In the genomic region with DNA sequence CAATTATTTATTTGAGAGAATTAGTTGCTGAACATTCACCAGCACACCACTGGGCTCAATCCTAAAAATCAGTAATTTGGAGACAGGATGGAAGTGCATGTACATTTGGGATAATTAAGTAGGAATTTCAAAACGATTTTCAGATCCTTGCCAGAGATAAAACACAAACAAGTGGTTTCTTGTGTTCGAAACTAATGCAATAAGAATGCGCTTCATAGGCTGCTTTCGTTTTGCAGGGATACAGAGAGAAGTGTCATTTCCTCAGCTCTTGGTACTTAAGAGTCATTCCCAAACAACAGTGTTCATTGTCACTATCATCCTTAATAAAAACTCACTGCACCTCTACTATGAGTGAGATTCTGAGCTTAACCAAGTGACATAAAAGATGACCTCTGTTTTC, we compare ENCODE assay signal across 14 cellular contexts. TPM values are rescaled to one million over a fixed set of nuclear protein-coding genes. Genes with fewer than 3 reads are reported as not detected.
DNase-seq lines count a peak whose midpoint lies in the region; ATAC-seq and TF ChIP-seq lines count a peak whose summit lies in the region.
"Had no signal": no experiment of that assay in that cellular context is flagged by ENCODE, and none has a peak within 500 bp of the region (broad histone marks: within the 10 kb centered on the region; RNA-seq: fewer than 3 reads in every experiment).

No MANE protein-coding gene starts in this region.

- no peak for ATAC-seq in GM21576 (IDR thresholded peaks at IDR 0.05; ENCODE audit: unreplicated experiment)
- no peak for ATAC-seq in stimulated activated naive B cell treated with anti-CD40 and anti-IgM and Interleukin-4, amounts not matched to agents 10 μg/mL and 1 μg/mL and 100 μg/mL, for 72 hours (replicated peaks)

- H2AK5ac ChIP-seq in trophoblast cell (ENCODE audit: low read length) = no peak overlapping the region

- H2BK12ac ChIP-seq in trophoblast cell (ENCODE audit: low read length) = no peak overlapping the region

- no peaks in the 10 kb centered on the region for H3K27me3 ChIP-seq in trophoblast cell (ENCODE audit: insufficient read depth, low read length)

- peaks cover 2 to 4% of the 10 kb centered on the region in 2 donors for H3K9me3 Mint-ChIP-seq in stimulated activated naive B cell treated with anti-CD40 and anti-IgM and Interleukin-4, amounts not matched to agents 10 μg/mL and 1 μg/mL and 100 μg/mL, for 72 hours

- no peak overlapping the region for H3K23ac ChIP-seq in trophoblast cell (ENCODE audit: low read length)

- H3K4ac ChIP-seq in trophoblast cell (ENCODE audit: low read depth, low read length) = no peak overlapping the region

- peaks cover 12 to 19% of the 10 kb centered on the region in 2 experiments for H3K4me1 ChIP-seq in trophoblast cell (ENCODE audit: control insufficient read depth in 1 of 2, insufficient read depth in 2 of 2, low read length in 2 of 2)

- no CpG with 5 or more reads among the region's 4 CpGs for WGBS in trophoblast cell (ENCODE audit: extremely low coverage, insufficient coverage, insufficient read length)

- H3K4me3 Mint-ChIP-seq in stimulated activated naive B cell treated with anti-CD40 and anti-IgM and Interleukin-4, amounts not matched to agents 10 μg/mL and 1 μg/mL and 100 μg/mL, for 72 hours = no peak overlapping the region

- no peak overlapping the region for H4K91ac ChIP-seq in trophoblast cell (ENCODE audit: low read depth, low read length)

- H4K8ac ChIP-seq in trophoblast cell (ENCODE audit: low read depth, low read length) = no peak overlapping the region

- H3K27ac ChIP-seq in trophoblast cell (ENCODE audit: low read depth, low read length) = no peak overlapping the region

- H4K12ac ChIP-seq in trophoblast cell (ENCODE audit: low read depth, low read length) = no peak overlapping the region

- no peak overlapping the region for H3K4me3 ChIP-seq in epithelial cell of esophagus (ENCODE audit: low read length)
- no peak overlapping the region for H3K4me3 ChIP-seq in trophoblast cell (ENCODE audit: low read depth, low read length)

- no peak overlapping the region for H3K18ac ChIP-seq in trophoblast cell (ENCODE audit: low read length)

- no peaks in the 10 kb centered on the region for H3K79me2 ChIP-seq in trophoblast cell (ENCODE audit: control insufficient read depth, insufficient read depth, low read length, poor library complexity)

- TF ChIP-seq CTCF in epithelial cell of esophagus (IDR thresholded peaks at IDR 0.05; ENCODE audit: insufficient read depth, low read depth, low read length, missing control alignments) = no peak

- peaks cover 16 to 26% of the 10 kb centered on the region in 2 donors for H3K4me1 Mint-ChIP-seq in stimulated activated naive B cell treated with anti-CD40 and anti-IgM and Interleukin-4, amounts not matched to agents 10 μg/mL and 1 μg/mL and 100 μg/mL, for 72 hours

- H3K27ac Mint-ChIP-seq in stimulated activated naive B cell treated with anti-CD40 and anti-IgM and Interleukin-4, amounts not matched to agents 10 μg/mL and 1 μg/mL and 100 μg/mL, for 72 hours = no peak overlapping the region

- peaks cover 15% of the 10 kb centered on the region for H3K79me1 ChIP-seq in trophoblast cell (ENCODE audit: low read length)

- H3K27me3 Mint-ChIP-seq in stimulated activated naive B cell treated with anti-CD40 and anti-IgM and Interleukin-4, amounts not matched to agents 10 μg/mL and 1 μg/mL and 100 μg/mL, for 72 hours = peaks cover 0 to 11% of the 10 kb centered on the region in 2 donors

- H2AFZ ChIP-seq in trophoblast cell (ENCODE audit: insufficient read depth, low read length, poor library complexity) = no peak overlapping the region

- no peaks in the 10 kb centered on the region for H3K36me3 Mint-ChIP-seq in stimulated activated naive B cell treated with anti-CD40 and anti-IgM and Interleukin-4, amounts not matched to agents 10 μg/mL and 1 μg/mL and 100 μg/mL, for 72 hours

- H2BK120ac ChIP-seq in trophoblast cell (ENCODE audit: insufficient read depth, low read length, poor library complexity) = no peak overlapping the region

- H3K14ac ChIP-seq in trophoblast cell (ENCODE audit: low read length) = no peak overlapping the region

- H3K9me3 ChIP-seq in trophoblast cell (ENCODE audit: insufficient read depth, low read depth, low read length) = no peaks in the 10 kb centered on the region

- peak; percentile 87 for DNase-seq in EL
- DNase-seq in RKO (ENCODE audit: low spot score) = peak; percentile 59
- peak; percentile 76 for DNase-seq in epithelial cell of esophagus (ENCODE audit: low read depth)
- peak; percentile 50 to 83 for DNase-seq in trophoblast cell
- no peak for DNase-seq in activated CD4-positive, alpha-beta T cell treated with anti-CD3 and anti-CD28 coated beads, Interleukin-2, amount 50 U/mL, for 48 hours
- no peak for DNase-seq in stimulated activated naive B cell treated with anti-CD40 and anti-IgM and Interleukin-4, amounts not matched to agents 10 μg/mL and 1 μg/mL and 100 μg/mL, for 72 hours
- no peak for DNase-seq in NCI-H1105 (lab: John Stamatoyannopoulos, UW)
- DNase-seq: activated CD4-positive, alpha-beta T cell treated with anti-CD3 and anti-CD28 coated beads for 4 hours; activated gamma-delta T cell; KG1; kidney; NCI-H345; SIG-M5 had no signal

- no peak overlapping the region for H3K4me2 ChIP-seq in trophoblast cell (ENCODE audit: low read length)

- no peak overlapping the region for H2BK5ac ChIP-seq in trophoblast cell (ENCODE audit: low read depth, low read length, poor library complexity)

- H3K36me3 ChIP-seq in trophoblast cell (ENCODE audit: control insufficient read depth in 1 of 2, insufficient read depth in 2 of 2, low read length in 2 of 2) = no peaks in the 10 kb centered on the region

- no peak overlapping the region for H3K9ac ChIP-seq in trophoblast cell (ENCODE audit: low read length)

RNA-seq across cellular contexts. Expression of a gene that starts 20.6 kb away (rescaled TPM):
- 14.7 and 15.2 TPM in 2 replicates for polyA plus RNA-seq in trophoblast cell (2013)

Comparison
In these comparisons a context has a peak if more than half of its experiments do, and no peak if none do; other contexts are left out.
1. DNase-seq: peak in EL (single experiment), RKO (single experiment), epithelial cell of esophagus (single experiment) and trophoblast cell (2 of 2); none in activated CD4-positive, alpha-beta T cell treated with anti-CD3 and anti-CD28 coated beads, Interleukin-2, amount 50 U/mL, for 48 hours (0 of 2), stimulated activated naive B cell treated with anti-CD40 and anti-IgM and Interleukin-4, amounts not matched to agents 10 μg/mL and 1 μg/mL and 100 μg/mL, for 72 hours (single experiment) and NCI-H1105 (single experiment).